In the genomic region with DNA sequence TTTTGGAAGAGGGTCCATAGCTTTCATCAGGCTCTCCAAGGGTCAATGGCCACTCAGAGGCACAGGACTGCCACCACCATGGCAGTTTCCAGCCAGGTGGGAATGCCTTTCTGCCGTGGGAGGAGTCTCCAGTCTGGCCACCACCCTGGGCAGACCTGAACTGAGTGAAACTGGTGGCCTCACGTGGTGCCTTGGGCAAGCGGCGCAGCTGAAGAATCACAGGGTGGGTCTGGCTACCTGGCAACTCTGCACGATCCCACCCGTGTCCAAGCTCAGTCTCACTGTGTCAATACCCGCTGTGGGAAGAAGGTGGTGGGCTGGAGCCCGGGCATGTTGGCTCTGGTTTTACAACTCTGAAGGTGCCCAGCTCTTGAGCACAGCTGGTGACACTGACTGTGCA, we compare ENCODE assay signal across 1 cellular context.
TF ChIP-seq lines count a peak whose summit lies in the region.

No MANE protein-coding gene starts in this region.

TF ChIP-seq in HepG2, 621 proteins besides CTCF, POLR2A, EP300 and RAD21:
- TF ChIP-seq ZNF770 (CRISPR knock-in tag; IDR thresholded peaks at IDR 0.05) (no peak), U2AF1 (optimal IDR thresholded peaks at IDR 0.05; ENCODE audit: low read depth, low read length) (no peak), AGO2 (optimal IDR thresholded peaks at IDR 0.05; ENCODE audit: low read depth, low read length) (peak; percentile 21), ZNF788 (CRISPR knock-in tag; IDR thresholded peaks at IDR 0.05; ENCODE audit: borderline replicate concordance) (no peak), ZNF136 (CRISPR knock-in tag; IDR thresholded peaks at IDR 0.05; ENCODE audit: low read depth) (no peak)
TF ChIP-seq in HepG2: peak in this region for 1.
